ENCODE assay signal across 1 cellular context in the genomic region with DNA sequence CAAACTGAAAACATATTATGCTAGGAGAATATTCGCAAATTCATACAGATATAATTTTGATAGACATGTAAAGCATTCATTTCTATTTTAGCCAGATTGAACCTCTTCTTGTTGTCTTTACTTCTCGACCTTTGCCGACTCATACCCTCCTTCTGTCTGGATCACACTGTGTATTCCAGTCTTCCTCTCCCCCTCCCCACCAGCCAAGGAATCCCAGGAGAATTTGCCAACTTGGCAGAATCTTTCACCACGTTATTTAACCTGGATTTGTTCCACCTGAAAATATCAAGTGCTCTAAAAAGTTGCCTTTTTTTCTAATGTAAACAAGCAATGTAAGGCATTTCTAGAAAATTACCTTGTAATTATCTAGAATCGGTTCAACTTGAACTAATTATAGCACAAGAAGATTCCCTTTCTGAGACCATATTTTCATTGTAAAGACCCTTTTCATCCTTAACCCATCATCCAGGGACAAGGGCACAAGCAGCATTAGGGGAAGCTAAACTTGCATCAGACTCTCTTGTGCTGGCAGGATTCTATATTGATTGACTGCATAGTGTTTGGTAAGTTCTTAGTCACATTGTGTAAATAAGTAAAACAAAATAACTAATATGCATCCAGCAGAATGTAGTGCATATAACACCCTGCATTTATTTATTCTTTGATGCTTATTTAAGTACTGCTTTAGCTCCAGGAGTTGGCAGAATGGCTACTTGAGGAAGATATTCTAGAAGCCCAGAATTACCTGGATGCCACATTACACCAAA.
A peak's percentile ranks its signal among the peaks of the same experiment; 100 is the strongest.
TF ChIP-seq lines count a peak whose summit lies in the region.

No MANE protein-coding gene starts in this region.

TF ChIP-seq in H1, 55 proteins besides CTCF, POLR2A, EP300 and RAD21:
- TF ChIP-seq MAFK (IDR thresholded peaks at IDR 0.05; ENCODE audit: low read depth, low read length) (0 out of 2 replicates have a peak, but pooled peaks have one; percentile 39), KDM4A (IDR thresholded peaks at IDR 0.05; ENCODE audit: low read depth, low read length, severe bottlenecking) (no peak)
